11 cellular contexts compared by ENCODE assay signal in the genomic region with DNA sequence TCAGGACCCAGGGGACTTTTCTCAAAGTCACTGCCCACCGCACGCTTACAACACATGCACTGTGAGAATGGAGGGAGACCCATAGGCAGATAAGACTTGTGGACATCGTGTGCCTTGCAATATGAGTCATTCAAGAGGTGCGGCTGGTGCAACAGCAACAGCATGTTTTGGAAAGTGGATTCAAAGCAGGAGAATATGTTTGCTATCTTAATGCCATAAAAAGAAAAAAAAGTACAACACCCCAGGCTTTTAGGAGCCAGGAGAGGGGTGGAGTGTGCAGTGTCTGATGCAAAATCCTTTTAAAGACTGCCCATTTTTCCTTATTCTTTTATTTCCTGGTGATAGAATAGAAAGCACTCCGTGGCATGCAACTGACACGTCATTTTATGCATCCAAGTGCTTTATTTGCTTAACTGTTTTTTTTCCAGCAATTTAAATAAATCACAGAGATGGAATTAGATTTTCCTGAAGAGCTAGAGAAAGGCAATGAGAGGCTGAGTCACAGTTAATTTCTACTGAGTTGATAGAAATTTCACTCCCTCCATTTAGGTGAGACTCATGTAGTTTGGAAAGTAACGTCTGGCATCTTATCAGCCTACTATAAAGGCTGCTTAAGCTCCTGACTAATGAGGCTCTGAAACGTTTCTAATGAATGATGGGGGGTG.
A peak's percentile ranks its signal among the peaks of the same experiment; 100 is the strongest.
DNase-seq lines count a peak whose midpoint lies in the region; ATAC-seq, FAIRE-seq and TF ChIP-seq lines count a peak whose summit lies in the region.
"Had no signal": no experiment of that assay in that cellular context is flagged by ENCODE, and none has a peak within 500 bp of the region (broad histone marks: within the 10 kb centered on the region; RNA-seq: fewer than 3 reads in every experiment).

No MANE protein-coding gene starts in this region.

- peak; percentile 5 for DNase-seq in AG09309 (ENCODE audit: low read depth)
- peak; percentile 53 for DNase-seq in HS-27A (ENCODE audit: low read depth)
- peak; percentile 46 for DNase-seq in adipocyte (ENCODE audit: low read depth)
- DNase-seq in keratinocyte (ENCODE audit: low read depth, low spot score) = peak; percentile 42
- no peak for DNase-seq in activated T-helper 2 cell treated with anti-CD3 and anti-CD28 coated beads, Interferon-gamma antibody, Interleukin-2, Interleukin-4, amounts not matched to agents 10 μg/mL and 5 μg/mL and 100 μg/mL, durations not matched to agents 14 hours and 24 hours and 36 hours (ENCODE audit: low spot score)
- no peak for DNase-seq in stimulated activated CD4-positive, alpha-beta T cell treated with anti-CD3 and anti-CD28 coated beads, Interleukin-15, amount 100 ng/mL, for 24 hours
- DNase-seq in T-helper 2 cell treated with Interferon-gamma antibody and Interleukin-4, amounts not matched to agents 5 μg/mL and 100 μg/mL, for 36 hours (ENCODE audit: low spot score) = no peak
- DNase-seq: activated T-cell treated with anti-CD3 and anti-CD28 coated beads for 4 hours, COR-L47, NCI-H2081 treated with DMSO at 0.1 percent for 48 hours had no signal

- no peaks in the 10 kb centered on the region for H3K36me3 Mint-ChIP-seq in activated T-helper 2 cell treated with anti-CD3 and anti-CD28 coated beads, Interferon-gamma antibody, Interleukin-2, Interleukin-4, amounts not matched to agents 10 μg/mL and 5 μg/mL and 100 μg/mL, durations not matched to agents 14 hours and 24 hours and 36 hours (ENCODE audit: low read depth)
- no peaks in the 10 kb centered on the region for H3K36me3 Mint-ChIP-seq in T-helper 2 cell treated with Interferon-gamma antibody and Interleukin-4, amounts not matched to agents 5 μg/mL and 100 μg/mL, for 36 hours (ENCODE audit: low read depth)

- peak; percentile 78 for FAIRE-seq in keratinocyte (lab: Jason Lieb, UNC)

- peak overlapping the region; percentile 50 for H2AFZ ChIP-seq in keratinocyte (ENCODE audit: control insufficient read depth, low read length)

- H3K4me1 ChIP-seq in adipocyte (ENCODE audit: control insufficient read depth, insufficient read depth, low read length) (peaks cover 3% of the 10 kb centered on the region), keratinocyte (ENCODE audit: control insufficient read depth, extremely low read depth, insufficient read depth, low read length) (peaks cover 23% of the 10 kb centered on the region)

- no peaks in the 10 kb centered on the region for H3K4me1 Mint-ChIP-seq in activated T-helper 2 cell treated with anti-CD3 and anti-CD28 coated beads, Interferon-gamma antibody, Interleukin-2, Interleukin-4, amounts not matched to agents 10 μg/mL and 5 μg/mL and 100 μg/mL, durations not matched to agents 14 hours and 24 hours and 36 hours (ENCODE audit: low read depth)
- H3K4me1 Mint-ChIP-seq in T-helper 2 cell treated with Interferon-gamma antibody and Interleukin-4, amounts not matched to agents 5 μg/mL and 100 μg/mL, for 36 hours (ENCODE audit: low read depth) = no peaks in the 10 kb centered on the region

- intact Hi-C loops in activated T-helper 2 cell treated with anti-CD3 and anti-CD28 coated beads, Interferon-gamma antibody, Interleukin-2, Interleukin-4, amounts not matched to agents 10 μg/mL and 5 μg/mL and 100 μg/mL, durations not matched to agents 14 hours and 24 hours and 36 hours (cut with micrococcal nuclease) = no loop called here

- H3K9ac ChIP-seq in adipocyte (ENCODE audit: low read length) (peak overlapping the region; percentile 8), keratinocyte (ENCODE audit: control insufficient read depth, extremely low read depth, insufficient read depth, low read length) (peak overlapping the region; percentile 67)

- H3K36me3 ChIP-seq in adipocyte (ENCODE audit: control insufficient read depth, insufficient read depth, low read length, severe bottlenecking) (no peaks in the 10 kb centered on the region), keratinocyte (ENCODE audit: control insufficient read depth in 2 of 2, extremely low read depth in 1 of 2, insufficient read depth in 2 of 2, low read length in 2 of 2) (no peaks in the 10 kb centered on the region)

- TF ChIP-seq CTCF in AG09309 (IDR thresholded peaks at IDR 0.05; ENCODE audit: control insufficient read depth, insufficient read depth, low read depth, low read length, missing control alignments) (no peak), keratinocyte (optimal IDR thresholded peaks at IDR 0.05 in 1 of 3, IDR thresholded peaks at IDR 0.05 in 1 of 3, conservative IDR thresholded peaks at IDR 0.05 in 1 of 3; ENCODE audit: extremely low read depth in 1 of 3, insufficient read depth in 2 of 3, low read length in 3 of 3) (no peak)

- no peaks in the 10 kb centered on the region for H3K27me3 Mint-ChIP-seq in activated T-helper 2 cell treated with anti-CD3 and anti-CD28 coated beads, Interferon-gamma antibody, Interleukin-2, Interleukin-4, amounts not matched to agents 10 μg/mL and 5 μg/mL and 100 μg/mL, durations not matched to agents 14 hours and 24 hours and 36 hours (ENCODE audit: low read depth)
- peaks cover 4% of the 10 kb centered on the region for H3K27me3 Mint-ChIP-seq in T-helper 2 cell treated with Interferon-gamma antibody and Interleukin-4, amounts not matched to agents 5 μg/mL and 100 μg/mL, for 36 hours (ENCODE audit: low read depth)

- peak overlapping the region; percentile 83 for H3K4me2 ChIP-seq in keratinocyte (ENCODE audit: control insufficient read depth, extremely low read depth, insufficient read depth, low read depth, low read length)

- dilution Hi-C loops in keratinocyte (cut with MboI; ENCODE audit: extremely low pct_ligation_motif_present, low sequenced_read_pairs) = no loop called here

- peak overlapping the region; percentile 83 for H3K27ac ChIP-seq in keratinocyte (ENCODE audit: control insufficient read depth, insufficient read depth, low read length)

- H3K4me3 ChIP-seq in AG09309 (ENCODE audit: control insufficient read depth, low read depth, low read length) = no peak overlapping the region
- peak overlapping the region; percentile 59 for H3K4me3 ChIP-seq in adipocyte (ENCODE audit: low read length)
- H3K4me3 ChIP-seq in keratinocyte (ENCODE audit: control insufficient read depth in 2 of 3, extremely low read depth in 1 of 3, insufficient read depth in 2 of 3, low read depth in 1 of 3, low read length in 3 of 3) = peak overlapping the region; percentile 28 to 60 (median 31)

- no peaks in the 10 kb centered on the region for H3K79me2 ChIP-seq in keratinocyte (ENCODE audit: control insufficient read depth, insufficient read depth, low read length)

- no peak overlapping the region for H3K27ac Mint-ChIP-seq in activated T-helper 2 cell treated with anti-CD3 and anti-CD28 coated beads, Interferon-gamma antibody, Interleukin-2, Interleukin-4, amounts not matched to agents 10 μg/mL and 5 μg/mL and 100 μg/mL, durations not matched to agents 14 hours and 24 hours and 36 hours
- H3K27ac Mint-ChIP-seq in T-helper 2 cell treated with Interferon-gamma antibody and Interleukin-4, amounts not matched to agents 5 μg/mL and 100 μg/mL, for 36 hours = no peak overlapping the region

- H3K27me3 ChIP-seq in adipocyte (replicated peaks; ENCODE audit: control insufficient read depth, insufficient read depth, low read length) = no peaks in the 10 kb centered on the region
- no peaks in the 10 kb centered on the region for H3K27me3 ChIP-seq in keratinocyte (ENCODE audit: control insufficient read depth, extremely low read depth, insufficient read depth, low read length)

- H3K9me3 ChIP-seq in adipocyte (ENCODE audit: control insufficient read depth, low read length) (no peaks in the 10 kb centered on the region), keratinocyte (ENCODE audit: control insufficient read depth, low read depth, low read length) (no peaks in the 10 kb centered on the region)

- no peaks in the 10 kb centered on the region for H3K9me3 Mint-ChIP-seq in activated T-helper 2 cell treated with anti-CD3 and anti-CD28 coated beads, Interferon-gamma antibody, Interleukin-2, Interleukin-4, amounts not matched to agents 10 μg/mL and 5 μg/mL and 100 μg/mL, durations not matched to agents 14 hours and 24 hours and 36 hours
- H3K9me3 Mint-ChIP-seq in T-helper 2 cell treated with Interferon-gamma antibody and Interleukin-4, amounts not matched to agents 5 μg/mL and 100 μg/mL, for 36 hours = no peaks in the 10 kb centered on the region

- no peaks in the 10 kb centered on the region for H3K9me1 ChIP-seq in keratinocyte (ENCODE audit: control insufficient read depth, extremely low read depth, insufficient read depth, low read length)

- H4K20me1 ChIP-seq in keratinocyte (ENCODE audit: control insufficient read depth, extremely low read depth, insufficient read depth, low read length) = no peaks in the 10 kb centered on the region

- no peak for ATAC-seq in HG02884 (IDR thresholded peaks at IDR 0.05; ENCODE audit: unreplicated experiment)

- no peak overlapping the region for H3K4me3 Mint-ChIP-seq in activated T-helper 2 cell treated with anti-CD3 and anti-CD28 coated beads, Interferon-gamma antibody, Interleukin-2, Interleukin-4, amounts not matched to agents 10 μg/mL and 5 μg/mL and 100 μg/mL, durations not matched to agents 14 hours and 24 hours and 36 hours (ENCODE audit: low read depth)
- no peak overlapping the region for H3K4me3 Mint-ChIP-seq in T-helper 2 cell treated with Interferon-gamma antibody and Interleukin-4, amounts not matched to agents 5 μg/mL and 100 μg/mL, for 36 hours

Comparison
In these comparisons a context has a peak if more than half of its experiments do, and no peak if none do; other contexts are left out.
1. DNase-seq: peak in AG09309 (single experiment), HS-27A (single experiment), adipocyte (single experiment) and keratinocyte (single experiment); none in activated T-helper 2 cell treated with anti-CD3 and anti-CD28 coated beads, Interferon-gamma antibody, Interleukin-2, Interleukin-4, amounts not matched to agents 10 μg/mL and 5 μg/mL and 100 μg/mL, durations not matched to agents 14 hours and 24 hours and 36 hours (single experiment), stimulated activated CD4-positive, alpha-beta T cell treated with anti-CD3 and anti-CD28 coated beads, Interleukin-15, amount 100 ng/mL, for 24 hours (single experiment) and T-helper 2 cell treated with Interferon-gamma antibody and Interleukin-4, amounts not matched to agents 5 μg/mL and 100 μg/mL, for 36 hours (single experiment).